8 cellular contexts compared by ENCODE assay signal in genomic region chr3:71585891-71586809, GRCh38. TPM values are rescaled to one million over a fixed set of nuclear protein-coding genes. Genes with fewer than 3 reads are reported as not detected.
DNase-seq lines count a peak whose midpoint lies in the region; ATAC-seq lines count a peak whose summit lies in the region.

No MANE protein-coding gene starts in this region.

- peaks cover 53% of the 10 kb centered on the region for H3K4me1 Mint-ChIP-seq in activated T-cell treated with anti-CD3 and anti-CD28 coated beads, Interleukin-2, amount 50 U/mL, for 24 hours (ENCODE audit: low read depth)

- peak overlapping the region; percentile 97 for H3K27ac Mint-ChIP-seq in activated T-cell treated with anti-CD3 and anti-CD28 coated beads, Interleukin-2, amount 50 U/mL, for 24 hours

- ATAC-seq in HG02623 (IDR thresholded peaks at IDR 0.05; ENCODE audit: unreplicated experiment) = no peak
- no peak for ATAC-seq in GM18873 (IDR thresholded peaks at IDR 0.05; ENCODE audit: low FRiP score, unreplicated experiment)
- no peak for ATAC-seq in HG03097 (IDR thresholded peaks at IDR 0.05; ENCODE audit: low FRiP score, unreplicated experiment)

- no peaks in the 10 kb centered on the region for H3K27me3 Mint-ChIP-seq in activated T-cell treated with anti-CD3 and anti-CD28 coated beads, Interleukin-2, amount 50 U/mL, for 24 hours

- H3K36me3 Mint-ChIP-seq in activated T-cell treated with anti-CD3 and anti-CD28 coated beads, Interleukin-2, amount 50 U/mL, for 24 hours (ENCODE audit: low read depth) = peaks cover 21% of the 10 kb centered on the region

- DNase-seq in activated T-cell treated with anti-CD3 and anti-CD28 coated beads, Interleukin-2, amount 50 U/mL, for 24 hours = no peak
- no peak for DNase-seq in activated T-cell treated with anti-CD3 and anti-CD28 coated beads, Interleukin-2, amount 50 U/mL, for 48 hours
- DNase-seq in M059J (ENCODE audit: low read depth) = peak; percentile 32
- DNase-seq in amniotic epithelial cell (ENCODE audit: low read depth) = peak; percentile 51
- DNase-seq in kidney tubule cell (ENCODE audit: low spot score) = peak; percentile 58

- H3K4me3 Mint-ChIP-seq in activated T-cell treated with anti-CD3 and anti-CD28 coated beads, Interleukin-2, amount 50 U/mL, for 24 hours = peak overlapping the region; percentile 86

- no peaks in the 10 kb centered on the region for H3K9me3 Mint-ChIP-seq in activated T-cell treated with anti-CD3 and anti-CD28 coated beads, Interleukin-2, amount 50 U/mL, for 24 hours

RNA-seq across cellular contexts. Expression of gene FOXP1, which starts 2.6 kb away (rescaled TPM):
- 18.1 and 19.2 TPM in 2 replicates for total RNA-seq in M059J (2014; rRNA removed; shearing (Covaris generic))

Comparison
In these comparisons a context has a peak if more than half of its experiments do, and no peak if none do; other contexts are left out.
1. DNase-seq: peak in M059J (single experiment), amniotic epithelial cell (single experiment) and kidney tubule cell (single experiment); none in activated T-cell treated with anti-CD3 and anti-CD28 coated beads, Interleukin-2, amount 50 U/mL, for 24 hours (single experiment) and activated T-cell treated with anti-CD3 and anti-CD28 coated beads, Interleukin-2, amount 50 U/mL, for 48 hours (0 of 2).